ENCODE assay signal across 32 cellular contexts in genomic region chr1:59554752-59555151, GRCh38.
"Had no signal": no experiment of that assay in that cellular context is flagged by ENCODE, and none has a peak within 500 bp of the region (broad histone marks: within the 10 kb centered on the region; RNA-seq: fewer than 3 reads in every experiment).

No MANE protein-coding gene starts in this region.

- H3K27me3 Mint-ChIP-seq: activated B cell treated with CpG ODN at 0.5 μM for 24 hours; activated CD4-positive, alpha-beta memory T cell treated with anti-CD3 and anti-CD28 coated beads for 36 hours; activated CD4-positive, alpha-beta T cell treated with anti-CD3 and anti-CD28 coated beads for 36 hours; activated CD4-positive, alpha-beta T cell treated with anti-CD3 and anti-CD28 coated beads, Interleukin-2, amount 10 ng/mL, durations not matched to agents 24 days and 14 days; activated CD8-positive, alpha-beta memory T cell treated with anti-CD3 and anti-CD28 coated beads, Interleukin-2, amount 10 ng/mL, durations not matched to agents 7 days and 5 days; activated naive CD4-positive, alpha-beta T cell treated with anti-CD3 and anti-CD28 coated beads, Interleukin-2, amount 50 U/mL, for 24 hours; activated naive CD8-positive, alpha-beta T cell treated with anti-CD3 and anti-CD28 coated beads for 36 hours; activated naive CD8-positive, alpha-beta T cell treated with anti-CD3 and anti-CD28 coated beads, Interleukin-2, amount 50 U/mL, for 24 hours; T-helper 17 cell had no signal

- H3K27ac ChIP-seq: body of pancreas, WERI-Rb-1 had no signal

- H3K4me3 ChIP-seq: adrenal gland, body of pancreas had no signal

- ATAC-seq: activated CD4-positive, alpha-beta T cell treated with anti-CD3 and anti-CD28 coated beads for 36 hours; activated CD4-positive, CD25-positive, alpha-beta regulatory T cell treated with anti-CD3 and anti-CD28 coated beads, Interleukin-2, amount 50 U/mL, for 24 hours; activated CD8-positive, alpha-beta memory T cell treated with anti-CD3 and anti-CD28 coated beads, Interleukin-2, amount 10 ng/mL, durations not matched to agents 7 days and 5 days; activated CD8-positive, alpha-beta T cell treated with anti-CD3 and anti-CD28 coated beads, Interleukin-2, amount 10 ng/mL, durations not matched to agents 7 days and 5 days; activated naive CD8-positive, alpha-beta T cell treated with anti-CD3 and anti-CD28 coated beads, Interleukin-2, amount 50 U/mL, for 24 hours; body of pancreas; esophagus mucosa; T-helper 17 cell had no signal

- H3K27me3 ChIP-seq: adrenal gland, body of pancreas had no signal

- H3K27ac Mint-ChIP-seq: activated B cell treated with CpG ODN at 0.5 μM for 24 hours; activated CD4-positive, alpha-beta memory T cell treated with anti-CD3 and anti-CD28 coated beads for 36 hours; activated CD4-positive, alpha-beta T cell treated with anti-CD3 and anti-CD28 coated beads for 36 hours; activated CD4-positive, alpha-beta T cell treated with anti-CD3 and anti-CD28 coated beads, Interleukin-2, amount 10 ng/mL, durations not matched to agents 24 days and 14 days; activated CD8-positive, alpha-beta memory T cell treated with anti-CD3 and anti-CD28 coated beads, Interleukin-2, amount 10 ng/mL, durations not matched to agents 7 days and 5 days; activated CD8-positive, alpha-beta T cell treated with anti-CD3 and anti-CD28 coated beads, Interleukin-2, amount 10 ng/mL, durations not matched to agents 7 days and 5 days; activated naive CD4-positive, alpha-beta T cell treated with anti-CD3 and anti-CD28 coated beads for 36 hours; activated naive CD4-positive, alpha-beta T cell treated with anti-CD3 and anti-CD28 coated beads, Interleukin-2, amount 50 U/mL, for 24 hours; activated naive CD8-positive, alpha-beta T cell treated with anti-CD3 and anti-CD28 coated beads for 36 hours; activated naive CD8-positive, alpha-beta T cell treated with anti-CD3 and anti-CD28 coated beads, Interleukin-2, amount 50 U/mL, for 24 hours; activated T-helper 1 cell treated with anti-CD3 and anti-CD28 coated beads, Interleukin-12 subunit alpha, Interleukin-12 subunit beta, Interleukin-2, Interleukin-4 antibody, amounts not matched to agents 30 ng/mL and 10 ng/mL and 1 ng/mL, durations not matched to agents 14 hours and 24 hours and 36 hours; activated T-helper 2 cell treated with anti-CD3 and anti-CD28 coated beads, Interferon-gamma antibody, Interleukin-2, Interleukin-4, amounts not matched to agents 10 μg/mL and 5 μg/mL and 100 μg/mL, durations not matched to agents 14 hours and 24 hours and 36 hours; T-helper 17 cell; T-helper 2 cell treated with Interferon-gamma antibody and Interleukin-4, amounts not matched to agents 5 μg/mL and 100 μg/mL, for 36 hours had no signal

- H3K36me3 ChIP-seq: adrenal gland, WERI-Rb-1 had no signal

- H3K4me1 Mint-ChIP-seq: activated CD4-positive, alpha-beta T cell treated with anti-CD3 and anti-CD28 coated beads for 36 hours; activated CD4-positive, alpha-beta T cell treated with anti-CD3 and anti-CD28 coated beads, Interleukin-2, amount 10 ng/mL, durations not matched to agents 24 days and 14 days; activated CD8-positive, alpha-beta memory T cell treated with anti-CD3 and anti-CD28 coated beads, Interleukin-2, amount 10 ng/mL, durations not matched to agents 7 days and 5 days; activated naive CD4-positive, alpha-beta T cell treated with anti-CD3 and anti-CD28 coated beads, Interleukin-2, amount 50 U/mL, for 24 hours; activated naive CD8-positive, alpha-beta T cell treated with anti-CD3 and anti-CD28 coated beads for 36 hours; activated naive CD8-positive, alpha-beta T cell treated with anti-CD3 and anti-CD28 coated beads, Interleukin-2, amount 50 U/mL, for 24 hours; T-helper 17 cell had no signal

- H3K4me3 Mint-ChIP-seq: activated B cell treated with CpG ODN at 0.5 μM for 24 hours; activated CD4-positive, alpha-beta memory T cell treated with anti-CD3 and anti-CD28 coated beads for 36 hours; activated CD4-positive, alpha-beta T cell treated with anti-CD3 and anti-CD28 coated beads for 36 hours; activated CD4-positive, alpha-beta T cell treated with anti-CD3 and anti-CD28 coated beads, Interleukin-2, amount 10 ng/mL, durations not matched to agents 24 days and 14 days; activated CD8-positive, alpha-beta memory T cell treated with anti-CD3 and anti-CD28 coated beads, Interleukin-2, amount 10 ng/mL, durations not matched to agents 7 days and 5 days; activated CD8-positive, alpha-beta T cell treated with anti-CD3 and anti-CD28 coated beads, Interleukin-2, amount 10 ng/mL, durations not matched to agents 7 days and 5 days; activated naive CD4-positive, alpha-beta T cell treated with anti-CD3 and anti-CD28 coated beads for 36 hours; activated naive CD4-positive, alpha-beta T cell treated with anti-CD3 and anti-CD28 coated beads, Interleukin-2, amount 50 U/mL, for 24 hours; activated naive CD8-positive, alpha-beta T cell treated with anti-CD3 and anti-CD28 coated beads for 36 hours; activated naive CD8-positive, alpha-beta T cell treated with anti-CD3 and anti-CD28 coated beads, Interleukin-2, amount 50 U/mL, for 24 hours; activated T-helper 1 cell treated with anti-CD3 and anti-CD28 coated beads, Interleukin-12 subunit alpha, Interleukin-12 subunit beta, Interleukin-2, Interleukin-4 antibody, amounts not matched to agents 30 ng/mL and 10 ng/mL and 1 ng/mL, durations not matched to agents 14 hours and 24 hours and 36 hours; T-helper 17 cell; T-helper 2 cell treated with Interferon-gamma antibody and Interleukin-4, amounts not matched to agents 5 μg/mL and 100 μg/mL, for 36 hours had no signal

- DNase-seq: activated B cell treated with CpG ODN at 0.5 μM for 24 hours; activated CD4-positive, alpha-beta memory T cell treated with anti-CD3 and anti-CD28 coated beads for 36 hours; activated CD4-positive, alpha-beta T cell treated with anti-CD3 and anti-CD28 coated beads for 36 hours; activated CD4-positive, alpha-beta T cell treated with anti-CD3 and anti-CD28 coated beads, Interleukin-2, amount 10 ng/mL, durations not matched to agents 24 days and 14 days; activated CD8-positive, alpha-beta memory T cell treated with anti-CD3 and anti-CD28 coated beads, Interleukin-2, amount 10 ng/mL, durations not matched to agents 7 days and 5 days; activated CD8-positive, alpha-beta memory T cell treated with anti-CD3 and anti-CD28 coated beads, Interleukin-2, amount 50 U/mL, for 4 hours; activated CD8-positive, alpha-beta T cell treated with anti-CD3 and anti-CD28 coated beads, Interleukin-2, amount 10 ng/mL, durations not matched to agents 7 days and 5 days; activated effector memory CD4-positive, alpha-beta T cell treated with anti-CD3 and anti-CD28 coated beads, Interleukin-2, amount 50 U/mL, for 16 hours; activated naive CD4-positive, alpha-beta T cell treated with anti-CD3 and anti-CD28 coated beads for 36 hours; activated naive CD8-positive, alpha-beta T cell treated with anti-CD3 and anti-CD28 coated beads for 36 hours; activated naive CD8-positive, alpha-beta T cell treated with anti-CD3 and anti-CD28 coated beads, Interleukin-2, amount 50 U/mL, for 24 hours; activated T-cell treated with anti-CD3 and anti-CD28 coated beads, Interleukin-2, amount 50 U/mL, for 1 hour; activated T-cell treated with anti-CD3 and anti-CD28 coated beads, Interleukin-2, amount 50 U/mL, for 48 hours; amygdala; aorta; body of pancreas; caudate nucleus; cortex of kidney; dermis blood vessel endothelial cell; effector CD4-positive, alpha-beta T cell; foreskin fibroblast; T-helper 1 cell; T-helper 17 cell; T1000; WERI-Rb-1 had no signal

- H3K9me3 ChIP-seq: adrenal gland had no signal
